26 cellular contexts compared by ENCODE assay signal in genomic region chr1:167510880-167511279, GRCh38. TPM values are rescaled to one million over a fixed set of nuclear protein-coding genes. Genes with fewer than 3 reads are reported as not detected.
DNase-seq lines count a peak whose midpoint lies in the region; ATAC-seq lines count a peak whose summit lies in the region.
"Had no signal": no experiment of that assay in that cellular context is flagged by ENCODE, and none has a peak within 500 bp of the region (broad histone marks: within the 10 kb centered on the region; RNA-seq: fewer than 3 reads in every experiment).

No MANE protein-coding gene starts in this region.

- no peak for ATAC-seq in activated T-cell treated with anti-CD3 and anti-CD28 coated beads, Interleukin-2, amount 50 U/mL, for 72 hours (replicated peaks in 1 of 2)
- ATAC-seq in naive thymus-derived CD8-positive, alpha-beta T cell: peak in 1 of 2 donors; percentile 43
- no peak for ATAC-seq in GM21825 (IDR thresholded peaks at IDR 0.05; ENCODE audit: unreplicated experiment)
- ATAC-seq in HG02852 (IDR thresholded peaks at IDR 0.05; ENCODE audit: unreplicated experiment): no peak
- ATAC-seq: Panc1 had no signal

- H3K4me1 Mint-ChIP-seq in activated T-cell treated with anti-CD3 and anti-CD28 coated beads, Interleukin-2, amount 50 U/mL, for 72 hours (ENCODE audit: low read depth): peaks cover 92% of the 10 kb centered on the region
- peaks cover 31 to 91% (median 82%) of the 10 kb centered on the region in 4 donors for H3K4me1 Mint-ChIP-seq in naive thymus-derived CD8-positive, alpha-beta T cell
- H3K4me1 Mint-ChIP-seq: naive B cell had no signal

- H3K27me3 Mint-ChIP-seq in activated T-cell treated with anti-CD3 and anti-CD28 coated beads, Interleukin-2, amount 50 U/mL, for 72 hours (ENCODE audit: low read depth): no peaks in the 10 kb centered on the region
- H3K27me3 Mint-ChIP-seq in naive thymus-derived CD8-positive, alpha-beta T cell: no peaks in the 10 kb centered on the region

- H3K27ac Mint-ChIP-seq in activated T-cell treated with anti-CD3 and anti-CD28 coated beads, Interleukin-2, amount 50 U/mL, for 72 hours: no peak overlapping the region
- H3K27ac Mint-ChIP-seq in naive thymus-derived CD8-positive, alpha-beta T cell: peak overlapping the region; percentile 61 to 100 (median 79)
- H3K27ac Mint-ChIP-seq: naive B cell had no signal

- peak overlapping the region; percentile 62 to 67 for H3K4me3 Mint-ChIP-seq in activated T-cell treated with anti-CD3 and anti-CD28 coated beads, Interleukin-2, amount 50 U/mL, for 72 hours
- peak overlapping the region; percentile 58 to 99 (median 76) for H3K4me3 Mint-ChIP-seq in naive thymus-derived CD8-positive, alpha-beta T cell
- H3K4me3 Mint-ChIP-seq: naive B cell had no signal

- peaks cover 15 to 53% of the 10 kb centered on the region in 2 donors for H3K36me3 Mint-ChIP-seq in activated T-cell treated with anti-CD3 and anti-CD28 coated beads, Interleukin-2, amount 50 U/mL, for 72 hours (ENCODE audit: insufficient read depth in 2 of 2)
- peaks cover 0 to 83% (median 36%) of the 10 kb centered on the region in 3 donors for H3K36me3 Mint-ChIP-seq in naive thymus-derived CD8-positive, alpha-beta T cell
- H3K36me3 Mint-ChIP-seq: naive B cell had no signal

- H3K9me3 Mint-ChIP-seq in activated T-cell treated with anti-CD3 and anti-CD28 coated beads, Interleukin-2, amount 50 U/mL, for 72 hours: no peaks in the 10 kb centered on the region
- no peaks in the 10 kb centered on the region for H3K9me3 Mint-ChIP-seq in naive thymus-derived CD8-positive, alpha-beta T cell
- H3K9me3 Mint-ChIP-seq: naive B cell had no signal

- POLR2A ChIA-PET in naive thymus-derived CD8-positive, alpha-beta T cell (lab: Charles Lee): interaction anchor here (1.0 to 1.9 kb wide), 3 partner anchors 10 to 24 kb away, joined by 3 to 6 read pairs (median 5); no protein-coding TSS in a partner anchor

- peak; percentile 55 for DNase-seq in activated CD8-positive, alpha-beta memory T cell treated with anti-CD3 and anti-CD28 coated beads for 24 hours
- DNase-seq in activated CD8-positive, alpha-beta memory T cell treated with anti-CD3 and anti-CD28 coated beads, Interleukin-2, amount 50 U/mL, for 4 hours: no peak
- peak; percentile 6 for DNase-seq in D341Med (ENCODE audit: low spot score)
- DNase-seq in activated T-cell treated with anti-CD3 and anti-CD28 coated beads, Interleukin-2, amount 50 U/mL, for 72 hours: no peak
- DNase-seq in naive thymus-derived CD8-positive, alpha-beta T cell: no peak
- DNase-seq in KG1 (lab: John Stamatoyannopoulos, UW): no peak
- DNase-seq: activated CD4-positive, alpha-beta T cell treated with anti-CD3 and anti-CD28 coated beads, Interleukin-2, amount 50 U/mL, for 4 hours; activated effector memory CD4-positive, alpha-beta T cell treated with anti-CD3 and anti-CD28 coated beads, Interleukin-2, amount 50 U/mL, for 16 hours; central memory CD4-positive, alpha-beta T cell; DMS 273 treated with DMSO at 0.1 percent for 48 hours; dorsolateral prefrontal cortex; foreskin fibroblast; GOT3; mesendoderm; naive B cell; NCI-H2081; NK-92 treated with Interleukin-12 subunit alpha and Interleukin-12 subunit beta, amount 100 ng/mL, for 24 hours; retina; SJCRH30; stimulated activated CD4-positive, alpha-beta T cell treated with anti-CD3 and anti-CD28 coated beads, Interleukin-2, amount 100 ng/mL, for 48 hours; stomach; upper lobe of left lung had no signal

RNA-seq across cellular contexts. Expression of gene CD247, which starts 7.4 kb away (rescaled TPM):
- 100 to 1,000 TPM; 160 to 178 TPM for total RNA-seq in activated T-cell treated with anti-CD3 and anti-CD28 coated beads, Interleukin-2, amount 50 U/mL, for 72 hours
- total RNA-seq in naive thymus-derived CD8-positive, alpha-beta T cell: 100 to 1,000 TPM; 300 to 308 TPM
- polyA plus RNA-seq in naive thymus-derived CD8-positive, alpha-beta T cell: 100 to 1,000 TPM; 244 to 325 (median 310) TPM
- total RNA-seq: osteocyte had no signal

RNA-seq across cellular contexts. Expression of gene CREG1, which starts 42.7 kb away (rescaled TPM):
- 1 to 10 TPM; 7.4 to 8.3 TPM for total RNA-seq in activated T-cell treated with anti-CD3 and anti-CD28 coated beads, Interleukin-2, amount 50 U/mL, for 72 hours
- 10 to 100 TPM; 13.8 to 15.5 TPM for total RNA-seq in naive thymus-derived CD8-positive, alpha-beta T cell
- 10 to 100 TPM; 14.6 to 26.8 (median 23.3) TPM for polyA plus RNA-seq in naive thymus-derived CD8-positive, alpha-beta T cell

Comparison
In these comparisons a context has a peak if more than half of its experiments do, and no peak if none do; other contexts are left out.
1. DNase-seq: peak in activated CD8-positive, alpha-beta memory T cell treated with anti-CD3 and anti-CD28 coated beads for 24 hours (single experiment) and D341Med (single experiment); none in activated CD8-positive, alpha-beta memory T cell treated with anti-CD3 and anti-CD28 coated beads, Interleukin-2, amount 50 U/mL, for 4 hours (single experiment), activated T-cell treated with anti-CD3 and anti-CD28 coated beads, Interleukin-2, amount 50 U/mL, for 72 hours (0 of 2), naive thymus-derived CD8-positive, alpha-beta T cell (0 of 10) and KG1 (single experiment).